In genomic region chr12:25677180-25677937, GRCh38 we compare ENCODE assay signal across 2 cellular contexts.
A peak's percentile ranks its signal among the peaks of the same experiment; 100 is the strongest.
TF ChIP-seq lines count a peak whose summit lies in the region.

No MANE protein-coding gene starts in this region.

TF ChIP-seq in A549, 52 proteins besides CTCF, POLR2A, EP300 and RAD21 (continued from another document):
- TF ChIP-seq E2F6 (IDR thresholded peaks at IDR 0.05; ENCODE audit: borderline replicate concordance, low read depth) (no peak), SREBF2 (IDR thresholded peaks at IDR 0.05) (no peak)

TF ChIP-seq in K562, 482 proteins besides CTCF, POLR2A, EP300 and RAD21 (continued from another document):
- TF ChIP-seq ZNF609 (CRISPR knock-in tag; IDR thresholded peaks at IDR 0.05; ENCODE audit: borderline replicate concordance) (no peak), MNT (conservative IDR thresholded peaks at IDR 0.05) (no peak), RBM22 (IDR thresholded peaks at IDR 0.05; ENCODE audit: low read depth, low read length, poor library complexity, severe bottlenecking) (no peak), MEIS2 (IDR thresholded peaks at IDR 0.05; ENCODE audit: partially characterized antibody) (no peak), DEAF1 (CRISPR knock-in tag; IDR thresholded peaks at IDR 0.05) (peak; percentile 61; the same call in 1 of the 2 replicates)
